ENCODE assay signal across 1 cellular context in genomic region chr15:39413558-39413957, GRCh38.
TF ChIP-seq lines count a peak whose summit lies in the region.

No MANE protein-coding gene starts in this region.

TF ChIP-seq in SK-N-SH, 30 proteins besides CTCF, POLR2A, EP300 and RAD21 (continued from another document):
- TF ChIP-seq TAF1 (IDR thresholded peaks at IDR 0.05; ENCODE audit: borderline replicate concordance, low read depth, low read length): no peak
- TF ChIP-seq FOSL2 (IDR thresholded peaks at IDR 0.05; ENCODE audit: borderline replicate concordance, low read depth): no peak
- no peak for TF ChIP-seq FOXJ3 (CRISPR knock-in tag; IDR thresholded peaks at IDR 0.05)
- no peak for TF ChIP-seq MAX (IDR thresholded peaks at IDR 0.05; ENCODE audit: low read depth)
- TF ChIP-seq POLR2AphosphoS5 (IDR thresholded peaks at IDR 0.05; ENCODE audit: low read depth, low read length): no peak
- no peak for TF ChIP-seq EZH2phosphoT487 (IDR thresholded peaks at IDR 0.05; ENCODE audit: borderline replicate concordance, low read depth)
- no peak for TF ChIP-seq FOXM1 (IDR thresholded peaks at IDR 0.05; ENCODE audit: low read depth)
- no peak for TF ChIP-seq ELF1 (IDR thresholded peaks at IDR 0.05)
- no peak for TF ChIP-seq JUND (IDR thresholded peaks at IDR 0.05)
- no peak for TF ChIP-seq MXI1 (IDR thresholded peaks at IDR 0.05; ENCODE audit: low read depth, low read length)
